Comparison of ENCODE assay signal across 8 cellular contexts in the genomic region with DNA sequence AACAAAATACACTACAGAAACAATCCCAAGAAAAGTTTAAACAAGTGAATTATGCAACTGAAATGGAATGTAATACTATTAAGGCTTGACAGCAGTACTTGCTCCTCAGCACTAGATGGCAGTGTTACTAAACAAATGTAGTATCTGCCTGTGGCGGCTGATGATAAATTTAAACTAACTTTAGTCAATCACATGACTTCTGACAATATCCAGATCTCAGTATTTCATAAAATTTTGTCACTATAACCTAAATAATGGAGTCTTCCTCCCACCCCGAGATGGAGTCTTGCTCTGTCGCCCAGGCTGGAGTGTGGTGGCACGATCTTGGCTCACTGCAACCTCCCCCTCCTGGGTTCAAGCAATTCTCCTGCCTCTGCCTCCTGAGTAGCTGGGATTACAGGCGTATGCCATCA. TPM values are rescaled to one million over a fixed set of nuclear protein-coding genes. Genes with fewer than 3 reads are reported as not detected.
DNase-seq lines count a peak whose midpoint lies in the region; ATAC-seq and TF ChIP-seq lines count a peak whose summit lies in the region.
"Not testable (repeated sequence)": the region's sequence is repeated elsewhere in the genome, so short reads cannot be mapped to it uniquely, and the experiment has no call there.

No MANE protein-coding gene starts in this region.

- POLR2A ChIA-PET in A673 (lab: Charles Lee; ENCODE audit: low non-redundant PET); IMR-90 (lab: Charles Lee; ENCODE audit: unreplicated experiment): not testable (repeated sequence)

- not testable (repeated sequence) for H3K18ac ChIP-seq in IMR-90 (ENCODE audit: low read depth, low read length)

- peak; percentile 93 for ATAC-seq in IMR-90 (ENCODE audit: low read depth)

- DNase-seq in A673 (ENCODE audit: low spot score): peak; percentile 34
- not testable (repeated sequence) for DNase-seq in GM12864 (ENCODE audit: low read depth)
- peak; percentile 68 for DNase-seq in IMR-90
- peak; percentile 11 for DNase-seq in NCI-H748 treated with DMSO at 0.1 percent for 48 hours (lab: John Stamatoyannopoulos, UW)
- DNase-seq in dermis microvascular lymphatic vessel endothelial cell (ENCODE audit: low read depth in 2 of 2): peak; percentile 33 to 60
- DNase-seq in iPS-NIHi7 (ENCODE audit: extremely low spot score): peak; percentile 56
- DNase-seq in pons (ENCODE audit: low spot score): peak; percentile 69

- not testable (repeated sequence) for H4K91ac ChIP-seq in IMR-90 (ENCODE audit: insufficient read depth, low read depth, low read length)

- not testable (repeated sequence) for H3K23ac ChIP-seq in IMR-90 (ENCODE audit: low read depth, low read length)

- H4K8ac ChIP-seq in IMR-90 (ENCODE audit: low read depth in 2 of 2, low read length in 2 of 2): not testable (repeated sequence)

- not testable (repeated sequence) for H2BK120ac ChIP-seq in IMR-90 (ENCODE audit: low read depth, low read length)

- CTCF ChIA-PET in A673 (lab: Charles Lee): not testable (repeated sequence)
- CTCF ChIA-PET in IMR-90 (lab: Yijun Ruan, JAX): interaction anchor here (0.9 to 1.4 kb wide), 4 partner anchors 12 to 411 kb away, joined by 3 to 4 read pairs (median 3); no protein-coding TSS in a partner anchor

- H2AK9ac ChIP-seq in IMR-90 (replicated peaks; ENCODE audit: low read depth, low read length, poor library complexity): not testable (repeated sequence)

- in situ Hi-C loops in IMR-90 (cut with MboI; ENCODE audit: low sequenced_read_pairs): loop anchor here (5.0 to 25.0 kb wide), 2 partner anchors 413 to 588 kb away; partner anchors contain the start of genes ACTR8 and SELENOK

- dilution Hi-C loops in IMR-90 (cut with HindIII; ENCODE audit: low sequenced_read_pairs, unreplicated experiment): not testable (repeated sequence)

- H3K79me1 ChIP-seq in IMR-90 (ENCODE audit: low read depth in 1 of 2, low read length in 2 of 2): peaks cover 3 to 17% of the 10 kb centered on the region in 2 experiments; a peak in 1 of 4 replicates

- H3K4me2 ChIP-seq in IMR-90 (ENCODE audit: low read depth, low read length): not testable (repeated sequence)

- H3K9me3 ChIP-seq in A673 (ENCODE audit: low read depth, low read length, poor library complexity, severe bottlenecking); IMR-90 (ENCODE audit: control insufficient read depth, insufficient read depth, low read length): not testable (repeated sequence)

- H3K4me3 ChIP-seq in A673 (ENCODE audit: low read depth, low read length, poor library complexity, severe bottlenecking); GM12864 (ENCODE audit: low read depth, low read length); IMR-90 (ENCODE audit: insufficient read depth, low read depth, low read length); WI38 (ENCODE audit: low read depth, low read length): not testable (repeated sequence)

- 66% methylated on average over 3 of the region's 5 CpGs; no CpG with 5 or more reads in 1 of the 2 experiments for WGBS in IMR-90 (ENCODE audit: extremely low coverage in 2 of 2, insufficient read length in 1 of 2), 2 experiments

- H3K14ac ChIP-seq in IMR-90 (replicated peaks; ENCODE audit: low read depth, low read length): not testable (repeated sequence)

- not testable (repeated sequence) for H3K27ac ChIP-seq in A673 (ENCODE audit: low read depth, low read length, poor library complexity, severe bottlenecking); IMR-90 (ENCODE audit: insufficient read depth, low read length)

- H3K9ac ChIP-seq in IMR-90 (ENCODE audit: low read depth, low read length): not testable (repeated sequence)

- intact Hi-C loops in A673 (cut with micrococcal nuclease; ENCODE audit: unreplicated experiment): not testable (repeated sequence)
- intact Hi-C loops in IMR-90 (cut with micrococcal nuclease): loop anchor here (1.0 to 10.0 kb wide), 8 partner anchors 48 to 583 kb away; partner anchors contain the start of genes ACTR8 and DCP1A

- peak; percentile 68 for TF ChIP-seq CTCF in A673 (conservative IDR thresholded peaks at IDR 0.05; ENCODE audit: low read depth, low read length)
- peak; percentile 67 for TF ChIP-seq CTCF in GM12864 (IDR thresholded peaks at IDR 0.05; ENCODE audit: low read depth, low read length, missing control alignments)
- peak; percentile 97 for TF ChIP-seq CTCF in IMR-90 (conservative IDR thresholded peaks at IDR 0.05; ENCODE audit: low read depth, low read length)
- TF ChIP-seq CTCF in WI38 (IDR thresholded peaks at IDR 0.05; ENCODE audit: low read depth, low read length): peak; percentile 60

- not testable (repeated sequence) for H3K27me3 ChIP-seq in A673 (replicated peaks; ENCODE audit: insufficient read depth, low read depth, low read length, poor library complexity); IMR-90 (ENCODE audit: control insufficient read depth, insufficient read depth, low read length)

- not testable (repeated sequence) for H3K9me1 ChIP-seq in IMR-90 (ENCODE audit: insufficient read depth, low read length)

- not testable (repeated sequence) for H4K5ac ChIP-seq in IMR-90 (ENCODE audit: low read depth, low read length)

- not testable (repeated sequence) for H2AK5ac ChIP-seq in IMR-90 (ENCODE audit: low read depth, low read length)

- H2BK20ac ChIP-seq in IMR-90 (ENCODE audit: low read depth, low read length): not testable (repeated sequence)

- H3K56ac ChIP-seq in IMR-90 (ENCODE audit: extremely low read depth, insufficient read depth, low read length): not testable (repeated sequence)

- H2BK5ac ChIP-seq in IMR-90 (ENCODE audit: low read depth, low read length, poor library complexity, severe bottlenecking): not testable (repeated sequence)

- not testable (repeated sequence) for H3K4ac ChIP-seq in IMR-90 (ENCODE audit: low read depth, low read length)

- H3K36me3 ChIP-seq in A673 (ENCODE audit: insufficient read depth, low read length, poor library complexity, severe bottlenecking): not testable (repeated sequence)
- peaks cover 17% of the 10 kb centered on the region for H3K36me3 ChIP-seq in IMR-90 (ENCODE audit: control insufficient read depth, insufficient read depth, low read length)

- H2BK15ac ChIP-seq in IMR-90 (ENCODE audit: low read depth, low read length): not testable (repeated sequence)

- TF ChIP-seq RAD21 in IMR-90 (IDR thresholded peaks at IDR 0.05; ENCODE audit: low read length): peak; percentile 88

- not testable (repeated sequence) for TF ChIP-seq POLR2A in IMR-90 (IDR thresholded peaks at IDR 0.05; ENCODE audit: low read depth, low read length)

- not testable (repeated sequence) for BruUV-seq in A673 (replicated peaks; lab: Mats Ljungman, UMichigan); IMR-90 (replicated peaks; lab: Mats Ljungman, UMichigan)

- H4K20me1 ChIP-seq in IMR-90 (ENCODE audit: insufficient read depth, low read length): not testable (repeated sequence)

- not testable (repeated sequence) for H3K4me1 ChIP-seq in A673 (ENCODE audit: insufficient read depth, low read length, poor library complexity, severe bottlenecking); IMR-90 (ENCODE audit: control insufficient read depth, insufficient read depth, low read length)

- H2AFZ ChIP-seq in IMR-90 (replicated peaks; ENCODE audit: low read length, poor library complexity): not testable (repeated sequence)

TF ChIP-seq in IMR-90, 13 proteins besides CTCF, POLR2A, EP300 and RAD21:
- TF ChIP-seq SMC3 (IDR thresholded peaks at IDR 0.05; ENCODE audit: low read depth, low read length) (peak; percentile 78), CEBPB (IDR thresholded peaks at IDR 0.05; ENCODE audit: low read depth, low read length) (peak; percentile 84), USF2 (IDR thresholded peaks at IDR 0.05; ENCODE audit: low read depth, low read length) (0 out of 2 replicates have a peak, but pooled peaks have one; percentile 16)

RNA-seq across cellular contexts. Expression of gene TKT, which starts 43.8 kb away (rescaled TPM):
- total RNA-seq in A673 (2021): 186 and 196 TPM in 2 replicates
- total RNA-seq in IMR-90 (2012; rRNA removed): 301 and 349 TPM in 2 replicates
- 280 and 325 TPM in 2 replicates for polyA plus RNA-seq in IMR-90 (2012; rRNA removed)
- polyA plus RNA-seq in IMR-90 (2012; cell fraction: cytosol; rRNA removed): 199 and 222 TPM in 2 replicates
- 167 and 314 TPM in 2 replicates for polyA plus RNA-seq in IMR-90 (2012; cell fraction: nucleus; rRNA removed; ENCODE audit: low replicate concordance)
- 238 and 315 TPM in 2 replicates for total RNA-seq in dermis microvascular lymphatic vessel endothelial cell

RNA-seq across cellular contexts. Expression of gene DCP1A, which starts 47.7 kb away (rescaled TPM):
- 13.1 and 16.2 TPM in 2 replicates for total RNA-seq in A673 (2021)
- total RNA-seq in IMR-90 (2012; rRNA removed): 18.6 and 30.1 TPM in 2 replicates
- polyA plus RNA-seq in IMR-90 (2012; rRNA removed): 13.2 and 14.6 TPM in 2 replicates
- polyA plus RNA-seq in IMR-90 (2012; cell fraction: cytosol; rRNA removed): 4.5 and 8.5 TPM in 2 replicates
- polyA plus RNA-seq in IMR-90 (2012; cell fraction: nucleus; rRNA removed; ENCODE audit: low replicate concordance): 14.8 and 21.2 TPM in 2 replicates
- 8.9 and 12.3 TPM in 2 replicates for total RNA-seq in dermis microvascular lymphatic vessel endothelial cell
